In the genomic region with DNA sequence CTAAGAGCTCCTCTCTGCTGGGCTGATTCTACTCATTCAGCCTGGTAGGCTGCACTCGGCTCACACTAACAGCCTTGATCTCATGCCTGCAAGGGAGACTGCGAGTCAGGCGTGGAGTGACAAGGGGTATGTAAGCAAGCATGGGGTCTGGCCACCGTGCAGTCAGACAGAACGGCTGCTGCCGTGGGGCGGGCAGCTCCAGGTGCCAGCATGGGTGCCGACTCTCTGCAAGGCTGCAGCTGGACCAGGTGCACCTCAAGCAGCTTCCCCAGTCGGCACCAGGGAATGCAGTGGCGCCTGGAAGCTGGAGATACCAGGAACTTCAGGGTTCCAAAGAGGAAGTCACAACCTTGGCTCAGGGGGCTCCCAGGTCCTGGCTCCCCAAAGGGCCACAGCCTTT, we compare ENCODE assay signal across 22 cellular contexts.
DNase-seq lines count a peak whose midpoint lies in the region; ATAC-seq and TF ChIP-seq lines count a peak whose summit lies in the region.
"Had no signal": no experiment of that assay in that cellular context is flagged by ENCODE, and none has a peak within 500 bp of the region (broad histone marks: within the 10 kb centered on the region; RNA-seq: fewer than 3 reads in every experiment).

No MANE protein-coding gene starts in this region.

- no peak overlapping the region for H3K27ac Mint-ChIP-seq in activated CD8-positive, alpha-beta memory T cell treated with anti-CD3 and anti-CD28 coated beads, Interleukin-2, amount 10 ng/mL, durations not matched to agents 7 days and 5 days
- no peak overlapping the region for H3K27ac Mint-ChIP-seq in natural killer cell treated with Interleukin-12 subunit alpha and Interleukin-12 subunit beta and Interleukin-15 and Interleukin-18, amount 100 ng/mL, for 72 hours
- H3K27ac Mint-ChIP-seq: CD8-positive, alpha-beta memory T cell; IgD-negative memory B cell had no signal

- no peaks in the 10 kb centered on the region for H3K36me3 ChIP-seq in left lung
- H3K36me3 ChIP-seq in spleen: no peaks in the 10 kb centered on the region

- TF ChIP-seq CTCF in left lung (IDR thresholded peaks at IDR 0.05) (no peak), spleen (IDR thresholded peaks at IDR 0.05 in 8 of 11, conservative IDR thresholded peaks at IDR 0.05 in 3 of 11) (no peak)

- H3K4me1 ChIP-seq in left lung: no peaks in the 10 kb centered on the region
- no peaks in the 10 kb centered on the region for H3K4me1 ChIP-seq in spleen

- no peaks in the 10 kb centered on the region for H3K27me3 ChIP-seq in left lung
- H3K27me3 ChIP-seq in spleen (replicated peaks in 1 of 7): no peaks in the 10 kb centered on the region

- no peaks in the 10 kb centered on the region for H3K27me3 Mint-ChIP-seq in activated CD8-positive, alpha-beta memory T cell treated with anti-CD3 and anti-CD28 coated beads, Interleukin-2, amount 10 ng/mL, durations not matched to agents 7 days and 5 days
- H3K27me3 Mint-ChIP-seq in natural killer cell treated with Interleukin-12 subunit alpha and Interleukin-12 subunit beta and Interleukin-15 and Interleukin-18, amount 100 ng/mL, for 72 hours: no peaks in the 10 kb centered on the region
- H3K27me3 Mint-ChIP-seq: CD8-positive, alpha-beta memory T cell; IgD-negative memory B cell had no signal

- ATAC-seq in left lung (no peak), HG03457 (IDR thresholded peaks at IDR 0.05; ENCODE audit: unreplicated experiment) (no peak)
- no peak for ATAC-seq in activated CD8-positive, alpha-beta memory T cell treated with anti-CD3 and anti-CD28 coated beads, Interleukin-2, amount 10 ng/mL, durations not matched to agents 7 days and 5 days
- no peak for ATAC-seq in natural killer cell treated with Interleukin-12 subunit alpha and Interleukin-12 subunit beta and Interleukin-15 and Interleukin-18, amount 100 ng/mL, for 72 hours
- ATAC-seq: PC-3 had no signal

- H3K4me3 Mint-ChIP-seq in activated CD8-positive, alpha-beta memory T cell treated with anti-CD3 and anti-CD28 coated beads, Interleukin-2, amount 10 ng/mL, durations not matched to agents 7 days and 5 days: no peak overlapping the region
- no peak overlapping the region for H3K4me3 Mint-ChIP-seq in natural killer cell treated with Interleukin-12 subunit alpha and Interleukin-12 subunit beta and Interleukin-15 and Interleukin-18, amount 100 ng/mL, for 72 hours
- H3K4me3 Mint-ChIP-seq: CD8-positive, alpha-beta memory T cell; IgD-negative memory B cell had no signal

- 82 to 89% (median 84%) methylated on average over 10 of the region's 10 CpGs for WGBS in spleen, 5 donors

- H3K27ac ChIP-seq in left lung (no peak overlapping the region), spleen (no peak overlapping the region)
- H3K27ac ChIP-seq: C4-2B had no signal

- intact Hi-C loops in left lung (cut with DNase I): no loop called here
- intact Hi-C loops in spleen (cut with DNase I; ENCODE audit: low total_unique reads): no loop called here

- H3K9me3 Mint-ChIP-seq in activated CD8-positive, alpha-beta memory T cell treated with anti-CD3 and anti-CD28 coated beads, Interleukin-2, amount 10 ng/mL, durations not matched to agents 7 days and 5 days (ENCODE audit: low read depth): peaks cover 10% of the 10 kb centered on the region
- peaks cover 19% of the 10 kb centered on the region for H3K9me3 Mint-ChIP-seq in natural killer cell treated with Interleukin-12 subunit alpha and Interleukin-12 subunit beta and Interleukin-15 and Interleukin-18, amount 100 ng/mL, for 72 hours

- peak; percentile 13 for DNase-seq in NCI-H510A treated with DMSO at 0.1 percent for 48 hours (lab: John Stamatoyannopoulos, UW)
- no peak for DNase-seq in NCI-H510A (lab: John Stamatoyannopoulos, UW)
- DNase-seq in NCI-H345 treated with DMSO at 0.1 percent for 48 hours (lab: John Stamatoyannopoulos, UW; ENCODE audit: unreplicated experiment): peak; percentile 35
- peak; percentile 28 to 59 for DNase-seq in left lung
- peak; percentile 73 for DNase-seq in spleen
- DNase-seq in activated CD8-positive, alpha-beta memory T cell treated with anti-CD3 and anti-CD28 coated beads, Interleukin-2, amount 10 ng/mL, durations not matched to agents 7 days and 5 days: no peak
- no peak for DNase-seq in natural killer cell treated with Interleukin-12 subunit alpha and Interleukin-12 subunit beta and Interleukin-15 and Interleukin-18, amount 100 ng/mL, for 72 hours (ENCODE audit: low spot score)
- DNase-seq: 8988T; Calu3; CD8-positive, alpha-beta memory T cell; DMS153; GF-D8; MV-4-11; NCI-H1105 treated with DMSO at 0.1 percent for 48 hours; NCI-H187; NCI-H524 treated with DMSO at 0.1 percent for 48 hours; PC-3; SIG-M5; SK-N-SH had no signal

- no peak for TF ChIP-seq POLR2A in spleen (IDR thresholded peaks at IDR 0.05)

- no peaks in the 10 kb centered on the region for H3K4me1 Mint-ChIP-seq in activated CD8-positive, alpha-beta memory T cell treated with anti-CD3 and anti-CD28 coated beads, Interleukin-2, amount 10 ng/mL, durations not matched to agents 7 days and 5 days
- H3K4me1 Mint-ChIP-seq in natural killer cell treated with Interleukin-12 subunit alpha and Interleukin-12 subunit beta and Interleukin-15 and Interleukin-18, amount 100 ng/mL, for 72 hours (ENCODE audit: low read depth in 2 of 2): no peaks in the 10 kb centered on the region
- H3K4me1 Mint-ChIP-seq: CD8-positive, alpha-beta memory T cell; IgD-negative memory B cell had no signal

- H3K9me3 ChIP-seq in left lung (no peaks in the 10 kb centered on the region), spleen (peaks cover 0 to 19% (median 0%) of the 10 kb centered on the region in 8 donors)
- H3K9me3 ChIP-seq: SK-N-SH had no signal

- CTCF ChIA-PET in activated CD8-positive, alpha-beta memory T cell treated with anti-CD3 and anti-CD28 coated beads, Interleukin-2, amount 10 ng/mL, durations not matched to agents 7 days and 5 days (lab: Charles Lee): interaction anchor here (0.6 kb wide), 1 partner anchor 157 kb away, joined by 3 read pairs; no protein-coding TSS in a partner anchor

- H3K4me3 ChIP-seq in left lung: no peak overlapping the region
- no peak overlapping the region for H3K4me3 ChIP-seq in spleen

- H3K36me3 Mint-ChIP-seq in activated CD8-positive, alpha-beta memory T cell treated with anti-CD3 and anti-CD28 coated beads, Interleukin-2, amount 10 ng/mL, durations not matched to agents 7 days and 5 days: no peaks in the 10 kb centered on the region
- peaks cover 4% of the 10 kb centered on the region for H3K36me3 Mint-ChIP-seq in natural killer cell treated with Interleukin-12 subunit alpha and Interleukin-12 subunit beta and Interleukin-15 and Interleukin-18, amount 100 ng/mL, for 72 hours
- H3K36me3 Mint-ChIP-seq: CD8-positive, alpha-beta memory T cell; IgD-negative memory B cell had no signal

Comparison
In these comparisons a context has a peak if more than half of its experiments do, and no peak if none do; other contexts are left out.
1. DNase-seq: peak in NCI-H510A treated with DMSO at 0.1 percent for 48 hours (single experiment), NCI-H345 treated with DMSO at 0.1 percent for 48 hours (single experiment), left lung (2 of 2) and spleen (single experiment); none in NCI-H510A (single experiment), activated CD8-positive, alpha-beta memory T cell treated with anti-CD3 and anti-CD28 coated beads, Interleukin-2, amount 10 ng/mL, durations not matched to agents 7 days and 5 days (single experiment) and natural killer cell treated with Interleukin-12 subunit alpha and Interleukin-12 subunit beta and Interleukin-15 and Interleukin-18, amount 100 ng/mL, for 72 hours (single experiment).